ENCODE assay signal across 9 cellular contexts in the genomic region with DNA sequence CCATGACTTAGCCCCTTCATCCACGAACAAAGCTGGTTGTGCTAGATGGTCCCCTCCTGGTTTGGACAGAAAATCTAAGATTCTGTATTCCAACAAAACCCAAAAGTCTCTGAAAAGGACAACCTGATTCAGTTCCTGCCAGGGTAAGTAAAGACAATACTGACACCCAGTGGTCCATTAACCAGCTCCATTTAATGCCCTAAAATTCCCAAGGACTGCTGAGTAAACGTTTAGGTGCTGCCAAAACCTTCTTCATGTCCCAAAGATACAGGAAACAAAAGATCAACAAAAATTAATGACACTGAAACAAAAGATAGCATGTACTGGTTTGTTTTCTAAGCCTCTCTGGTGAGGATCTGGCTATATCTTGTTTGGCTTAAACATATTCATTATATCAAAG. TPM values are rescaled to one million over a fixed set of nuclear protein-coding genes. Genes with fewer than 3 reads are reported as not detected.
DNase-seq lines count a peak whose midpoint lies in the region; ATAC-seq and TF ChIP-seq lines count a peak whose summit lies in the region.
"Had no signal": no experiment of that assay in that cellular context is flagged by ENCODE, and none has a peak within 500 bp of the region (broad histone marks: within the 10 kb centered on the region; RNA-seq: fewer than 3 reads in every experiment).

No MANE protein-coding gene starts in this region.

- TF ChIP-seq CTCF in fibroblast of lung (conservative IDR thresholded peaks at IDR 0.05 in 1 of 2, IDR thresholded peaks at IDR 0.05 in 1 of 2; ENCODE audit: low read depth in 1 of 2, low read length in 2 of 2), result peak; percentile 41 to 54
- peak; percentile 47 for TF ChIP-seq CTCF in psoas muscle (IDR thresholded peaks at IDR 0.05)
- no peak for TF ChIP-seq CTCF in GM20000 (IDR thresholded peaks at IDR 0.05; ENCODE audit: extremely low read depth, missing control alignments)

- peak; percentile 73 for DNase-seq in GM03348 (ENCODE audit: low spot score)
- DNase-seq in NCI-H2227 (lab: John Stamatoyannopoulos, UW; ENCODE audit: unreplicated experiment), result peak; percentile 58
- peak; percentile 33 to 53 for DNase-seq in fibroblast of lung (ENCODE audit: low read depth in 2 of 2)
- DNase-seq in psoas muscle, result no peak
- DNase-seq in stimulated activated naive B cell treated with anti-CD40 and anti-IgM and Interleukin-4, amounts not matched to agents 10 μg/mL and 1 μg/mL and 100 μg/mL, for 72 hours, result no peak
- DNase-seq in GM20000 (ENCODE audit: low spot score), result no peak
- DNase-seq in activated CD4-positive, alpha-beta T cell treated with anti-CD3 and anti-CD28 coated beads for 36 hours, result no peak
- no peak for DNase-seq in activated CD8-positive, alpha-beta memory T cell treated with anti-CD3 and anti-CD28 coated beads, Interleukin-2, amount 50 U/mL, for 48 hours

- WGBS in psoas muscle, 3 donors, result 7 to 12% (median 9%) methylated on average over 2 of the region's 2 CpGs

- H3K9me3 ChIP-seq in fibroblast of lung (ENCODE audit: control insufficient read depth, insufficient read depth, low read depth, low read length) (no peaks in the 10 kb centered on the region), psoas muscle (no peaks in the 10 kb centered on the region)

- POLR2A ChIA-PET in activated CD4-positive, alpha-beta T cell treated with anti-CD3 and anti-CD28 coated beads for 36 hours (lab: Charles Lee), result no interaction called here

- H3K4me3 Mint-ChIP-seq in stimulated activated naive B cell treated with anti-CD40 and anti-IgM and Interleukin-4, amounts not matched to agents 10 μg/mL and 1 μg/mL and 100 μg/mL, for 72 hours, result no peak overlapping the region
- H3K4me3 Mint-ChIP-seq in activated CD4-positive, alpha-beta T cell treated with anti-CD3 and anti-CD28 coated beads for 36 hours, result no peak overlapping the region

- CTCF ChIA-PET in activated CD4-positive, alpha-beta T cell treated with anti-CD3 and anti-CD28 coated beads for 36 hours (lab: Charles Lee), result interaction anchor here (0.6 to 1.0 kb wide), 2 partner anchors 203 to 307 kb away, joined by 3 read pairs; no protein-coding TSS in a partner anchor

- no peak overlapping the region for H3K9ac ChIP-seq in fibroblast of lung (ENCODE audit: insufficient read depth, low read length)

- peak in 3 of 4 donors; percentile 51 to 85 (median 69) for ATAC-seq in psoas muscle
- ATAC-seq in stimulated activated naive B cell treated with anti-CD40 and anti-IgM and Interleukin-4, amounts not matched to agents 10 μg/mL and 1 μg/mL and 100 μg/mL, for 72 hours (replicated peaks), result no peak
- ATAC-seq in activated CD4-positive, alpha-beta T cell treated with anti-CD3 and anti-CD28 coated beads for 36 hours, result no peak

- H3K4me3 ChIP-seq in fibroblast of lung (replicated peaks in 1 of 4; ENCODE audit: control extremely low read depth in 1 of 4, insufficient read depth in 1 of 4, low read depth in 3 of 4, low read length in 4 of 4), result no peak overlapping the region
- H3K4me3 ChIP-seq in psoas muscle, result no peak overlapping the region

- H3K4me1 ChIP-seq in fibroblast of lung (ENCODE audit: control insufficient read depth, extremely low read depth, insufficient read depth, low read length) (no peaks in the 10 kb centered on the region), psoas muscle (no peaks in the 10 kb centered on the region)

- H3K4me1 Mint-ChIP-seq in stimulated activated naive B cell treated with anti-CD40 and anti-IgM and Interleukin-4, amounts not matched to agents 10 μg/mL and 1 μg/mL and 100 μg/mL, for 72 hours, result peaks cover 5 to 8% of the 10 kb centered on the region in 2 donors
- no peaks in the 10 kb centered on the region for H3K4me1 Mint-ChIP-seq in activated CD4-positive, alpha-beta T cell treated with anti-CD3 and anti-CD28 coated beads for 36 hours

- no peaks in the 10 kb centered on the region for H4K20me1 ChIP-seq in fibroblast of lung (ENCODE audit: control insufficient read depth, extremely low read depth, insufficient read depth, low read length)

- H2AFZ ChIP-seq in fibroblast of lung (ENCODE audit: low read length), result no peak overlapping the region

- H3K27me3 ChIP-seq in fibroblast of lung (ENCODE audit: control insufficient read depth, insufficient read depth, low read length) (no peaks in the 10 kb centered on the region), psoas muscle (ENCODE audit: insufficient read depth in 3 of 3, low read length in 2 of 3) (no peaks in the 10 kb centered on the region)

- no peak overlapping the region for H3K27ac ChIP-seq in fibroblast of lung (ENCODE audit: insufficient read depth, low read length)
- no peak overlapping the region for H3K27ac ChIP-seq in psoas muscle

- H3K9me3 Mint-ChIP-seq in stimulated activated naive B cell treated with anti-CD40 and anti-IgM and Interleukin-4, amounts not matched to agents 10 μg/mL and 1 μg/mL and 100 μg/mL, for 72 hours, result peaks cover 6 to 8% of the 10 kb centered on the region in 2 donors
- H3K9me3 Mint-ChIP-seq in activated CD4-positive, alpha-beta T cell treated with anti-CD3 and anti-CD28 coated beads for 36 hours (ENCODE audit: low read depth), result no peaks in the 10 kb centered on the region

- H3K79me2 ChIP-seq in fibroblast of lung (ENCODE audit: control insufficient read depth, insufficient read depth, low read length), result no peaks in the 10 kb centered on the region

- no peak overlapping the region for H3K27ac Mint-ChIP-seq in stimulated activated naive B cell treated with anti-CD40 and anti-IgM and Interleukin-4, amounts not matched to agents 10 μg/mL and 1 μg/mL and 100 μg/mL, for 72 hours
- H3K27ac Mint-ChIP-seq in activated CD4-positive, alpha-beta T cell treated with anti-CD3 and anti-CD28 coated beads for 36 hours, result no peak overlapping the region

- no peak overlapping the region for H3K4me2 ChIP-seq in fibroblast of lung (ENCODE audit: extremely low read depth, insufficient read depth, low read length)

- peaks cover 15 to 22% of the 10 kb centered on the region in 2 donors for H3K27me3 Mint-ChIP-seq in stimulated activated naive B cell treated with anti-CD40 and anti-IgM and Interleukin-4, amounts not matched to agents 10 μg/mL and 1 μg/mL and 100 μg/mL, for 72 hours
- peaks cover 5% of the 10 kb centered on the region for H3K27me3 Mint-ChIP-seq in activated CD4-positive, alpha-beta T cell treated with anti-CD3 and anti-CD28 coated beads for 36 hours

- intact Hi-C loops in psoas muscle (cut with DNase I), result loop anchor here (5.0 to 10.0 kb wide), 5 partner anchors 880 to 1690 kb away; no protein-coding TSS in a partner anchor
- intact Hi-C loops in activated CD4-positive, alpha-beta T cell treated with anti-CD3 and anti-CD28 coated beads for 36 hours (cut with DNase I, micrococcal nuclease), result loop anchor here in 1 of 2 experiments (5.0 kb wide), 2 partner anchors 113 to 768 kb away; no protein-coding TSS in a partner anchor

- no peaks in the 10 kb centered on the region for H3K36me3 ChIP-seq in fibroblast of lung (ENCODE audit: control insufficient read depth, insufficient read depth, low read length)
- no peaks in the 10 kb centered on the region for H3K36me3 ChIP-seq in psoas muscle (ENCODE audit: insufficient read depth in 1 of 2, low read depth in 1 of 2)

- peaks cover 0 to 4% of the 10 kb centered on the region in 2 donors for H3K36me3 Mint-ChIP-seq in stimulated activated naive B cell treated with anti-CD40 and anti-IgM and Interleukin-4, amounts not matched to agents 10 μg/mL and 1 μg/mL and 100 μg/mL, for 72 hours
- H3K36me3 Mint-ChIP-seq in activated CD4-positive, alpha-beta T cell treated with anti-CD3 and anti-CD28 coated beads for 36 hours (ENCODE audit: low read depth), result no peaks in the 10 kb centered on the region

RNA-seq across cellular contexts. Expression of a gene that starts 25.3 kb away (rescaled TPM):
- total RNA-seq in fibroblast of lung (0.17 and 0.26 TPM in 2 replicates), psoas muscle (under 1 TPM in 2 of 4 donors, not detected in 2; 0.38 to 0.39 TPM)
- polyA plus RNA-seq in fibroblast of lung (not detected in 2 replicates), psoas muscle (under 1 TPM in 2 of 3 donors, not detected in 1; 0.05 to 0.09 TPM)
- 0.08 TPM in 1 of 2 replicates, not detected in the other for polyA plus RNA-seq in fibroblast of lung (2012)
- not detected in 2 replicates for polyA minus RNA-seq in fibroblast of lung (ENCODE audit: low replicate concordance)
- total RNA-seq in activated CD4-positive, alpha-beta T cell treated with anti-CD3 and anti-CD28 coated beads for 36 hours, result under 1 TPM in 1 of 2 experiments, not detected in 1; 0.11 TPM
- total RNA-seq: endothelial cell of umbilical vein had no signal
- polyA plus RNA-seq: endothelial cell of umbilical vein had no signal

Comparison
In these comparisons a context has a peak if more than half of its experiments do, and no peak if none do; other contexts are left out.
1. DNase-seq: peak in GM03348 (single experiment), NCI-H2227 (single experiment) and fibroblast of lung (2 of 2); none in psoas muscle (0 of 2), stimulated activated naive B cell treated with anti-CD40 and anti-IgM and Interleukin-4, amounts not matched to agents 10 μg/mL and 1 μg/mL and 100 μg/mL, for 72 hours (single experiment), GM20000 (single experiment), activated CD4-positive, alpha-beta T cell treated with anti-CD3 and anti-CD28 coated beads for 36 hours (single experiment) and activated CD8-positive, alpha-beta memory T cell treated with anti-CD3 and anti-CD28 coated beads, Interleukin-2, amount 50 U/mL, for 48 hours (single experiment).
2. ATAC-seq: peak in psoas muscle (3 of 4); none in stimulated activated naive B cell treated with anti-CD40 and anti-IgM and Interleukin-4, amounts not matched to agents 10 μg/mL and 1 μg/mL and 100 μg/mL, for 72 hours (0 of 2) and activated CD4-positive, alpha-beta T cell treated with anti-CD3 and anti-CD28 coated beads for 36 hours (single experiment).